In the genomic region with DNA sequence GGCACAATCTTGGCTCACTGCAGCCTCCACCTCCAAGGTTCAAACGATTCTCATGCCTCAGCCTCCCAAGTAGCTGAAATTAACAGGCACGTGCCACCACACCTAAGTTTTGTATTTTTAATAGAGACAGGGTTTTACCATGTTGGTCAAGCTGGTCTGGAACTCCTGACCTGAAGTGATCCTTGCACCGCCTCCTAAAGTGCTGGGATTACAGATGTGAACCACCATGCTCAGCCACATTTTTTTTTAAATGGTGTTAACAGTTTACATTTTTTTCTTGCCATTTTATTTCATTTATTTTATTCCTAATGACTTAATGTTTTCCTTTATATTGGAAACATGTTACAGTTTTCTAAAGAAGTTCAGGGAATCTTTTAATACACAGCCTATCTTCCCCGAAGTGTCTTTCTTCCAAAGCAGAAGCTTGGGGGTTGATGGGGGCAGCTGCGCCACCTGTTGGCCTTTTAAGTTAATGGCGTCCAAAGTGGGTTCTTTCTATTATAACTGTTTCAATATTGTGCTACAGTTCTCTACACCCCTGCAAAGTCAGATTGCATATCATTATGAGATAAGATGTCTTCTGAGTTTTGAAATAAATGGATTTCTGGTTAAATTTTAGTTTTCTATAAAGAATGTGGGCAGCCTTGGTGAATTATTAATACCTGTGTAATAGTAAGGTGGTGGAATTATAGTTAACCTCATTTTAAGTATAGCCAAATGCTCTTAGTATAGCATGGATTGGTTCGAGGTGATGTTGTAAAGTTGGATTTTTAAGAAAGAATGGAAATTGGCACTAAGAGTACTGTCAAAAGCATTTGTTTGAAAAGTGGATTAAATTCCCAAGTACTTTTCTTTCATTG, we compare ENCODE assay signal across 8 cellular contexts. TPM values are rescaled to one million over a fixed set of nuclear protein-coding genes. Genes with fewer than 3 reads are reported as not detected.
DNase-seq lines count a peak whose midpoint lies in the region; ATAC-seq and TF ChIP-seq lines count a peak whose summit lies in the region.

No MANE protein-coding gene starts in this region.

- no peak overlapping the region for H3K4me3 ChIP-seq in cardiac muscle cell
- no peak overlapping the region for H3K4me3 ChIP-seq in retinal pigment epithelial cell (ENCODE audit: low read length)

- no peaks in the 10 kb centered on the region for H3K4me1 ChIP-seq in cardiac muscle cell (ENCODE audit: low read depth)

- H3K36me3 Mint-ChIP-seq in activated naive CD8-positive, alpha-beta T cell treated with anti-CD3 and anti-CD28 coated beads for 36 hours = peaks cover 13% of the 10 kb centered on the region

- H3K9me3 Mint-ChIP-seq in activated naive CD8-positive, alpha-beta T cell treated with anti-CD3 and anti-CD28 coated beads for 36 hours = no peaks in the 10 kb centered on the region

- DNase-seq in ELR (ENCODE audit: low read depth) (peak; percentile 78), M059J (ENCODE audit: low read depth) (peak; percentile 71), SKM-1 treated with dmso at 0.1 percent for 144 hours (lab: John Stamatoyannopoulos, UW; ENCODE audit: unreplicated experiment) (peak; percentile 15), cardiac muscle cell (ENCODE audit: low read depth in 1 of 2, low spot score in 1 of 2) (peak; percentile 72 to 77), retinal pigment epithelial cell (ENCODE audit: low read depth) (no peak)
- DNase-seq in activated naive CD8-positive, alpha-beta T cell treated with anti-CD3 and anti-CD28 coated beads for 36 hours = peak; percentile 17

- H3K27me3 ChIP-seq in cardiac muscle cell = no peaks in the 10 kb centered on the region

- H3K4me3 Mint-ChIP-seq in activated naive CD8-positive, alpha-beta T cell treated with anti-CD3 and anti-CD28 coated beads for 36 hours = no peak overlapping the region

- H3K27ac ChIP-seq in cardiac muscle cell = no peak overlapping the region

- TF ChIP-seq CTCF in cardiac muscle cell (IDR thresholded peaks at IDR 0.05; ENCODE audit: low read depth, low read length) (peak; percentile 77), retinal pigment epithelial cell (conservative IDR thresholded peaks at IDR 0.05; ENCODE audit: low read depth, low read length) (peak; percentile 83)

- H3K36me3 ChIP-seq in cardiac muscle cell = peaks cover 51% of the 10 kb centered on the region

- no peak overlapping the region for H3K27ac Mint-ChIP-seq in activated naive CD8-positive, alpha-beta T cell treated with anti-CD3 and anti-CD28 coated beads for 36 hours

- no peaks in the 10 kb centered on the region for H3K9me3 ChIP-seq in cardiac muscle cell (ENCODE audit: low read depth)

- ATAC-seq in GM18867 (IDR thresholded peaks at IDR 0.05; ENCODE audit: unreplicated experiment) (no peak), HG02678 (IDR thresholded peaks at IDR 0.05; ENCODE audit: unreplicated experiment) (no peak)

- H3K4me1 Mint-ChIP-seq in activated naive CD8-positive, alpha-beta T cell treated with anti-CD3 and anti-CD28 coated beads for 36 hours = peaks cover 6% of the 10 kb centered on the region

- no peaks in the 10 kb centered on the region for H3K27me3 Mint-ChIP-seq in activated naive CD8-positive, alpha-beta T cell treated with anti-CD3 and anti-CD28 coated beads for 36 hours

RNA-seq across cellular contexts. Expression of a gene that starts 42.0 kb away (rescaled TPM):
- total RNA-seq in M059J (2014; rRNA removed; shearing (Covaris generic)) = 59.4 and 65.7 TPM in 2 replicates
- 100 to 1,000 TPM; 156 to 162 TPM for total RNA-seq in activated naive CD8-positive, alpha-beta T cell treated with anti-CD3 and anti-CD28 coated beads for 36 hours
- 67.4 and 87.6 TPM in 2 replicates for total RNA-seq in cardiac muscle cell
- 43.7 and 48.8 TPM in 2 replicates for polyA plus RNA-seq in cardiac muscle cell
